11 cellular contexts compared by ENCODE assay signal in genomic region chr21:44618909-44619308, GRCh38. TPM values are rescaled to one million over a fixed set of nuclear protein-coding genes. Genes with fewer than 3 reads are reported as not detected.
DNase-seq lines count a peak whose midpoint lies in the region; ATAC-seq, FAIRE-seq and TF ChIP-seq lines count a peak whose summit lies in the region.
"Had no signal": no experiment of that assay in that cellular context is flagged by ENCODE, and none has a peak within 500 bp of the region (broad histone marks: within the 10 kb centered on the region; RNA-seq: fewer than 3 reads in every experiment).

No MANE protein-coding gene starts in this region.

- H3K9me3 ChIP-seq in right atrium auricular region (peaks cover 0 to 10% of the 10 kb centered on the region in 2 donors), spleen (peaks cover 5 to 44% (median 34%) of the 10 kb centered on the region in 8 donors)

- intact Hi-C loops in Right ventricle myocardium superior (cut with DNase I) (no loop called here), spleen (cut with DNase I; ENCODE audit: low total_unique reads) (no loop called here)

- peak; percentile 36 for DNase-seq in right atrium auricular region (ENCODE audit: low spot score)
- no peak for DNase-seq in Right ventricle myocardium superior
- DNase-seq in activated naive CD4-positive, alpha-beta T cell treated with Interleukin-2 at 50 U/mL for 16 hours = peak; percentile 60
- DNase-seq in spleen = peak; percentile 76
- DNase-seq in NCI-H524 treated with DMSO at 0.1 percent for 48 hours (lab: John Stamatoyannopoulos, UW) = no peak
- DNase-seq in RWPE1 (ENCODE audit: low spot score) = no peak
- DNase-seq in D721Med (ENCODE audit: insufficient read length, low spot score) = no peak

- H3K27me3 ChIP-seq in right atrium auricular region = no peaks in the 10 kb centered on the region
- peaks cover 0 to 24% (median 0%) of the 10 kb centered on the region in 7 donors for H3K27me3 ChIP-seq in spleen (replicated peaks in 1 of 7)

- H3K27ac ChIP-seq in right atrium auricular region = no peak overlapping the region
- H3K27ac ChIP-seq in spleen = peak overlapping the region; percentile 22 to 84 (median 64)
- H3K27ac ChIP-seq in RWPE1 = no peak overlapping the region

- ATAC-seq in Right ventricle myocardium superior (ENCODE audit: poor library complexity) = no peak
- no peak for ATAC-seq in GM18498 (IDR thresholded peaks at IDR 0.05; ENCODE audit: unreplicated experiment)
- ATAC-seq: GM12878 had no signal

- H3K36me3 ChIP-seq in right atrium auricular region = no peaks in the 10 kb centered on the region
- H3K36me3 ChIP-seq in spleen = no peaks in the 10 kb centered on the region

- no peak for FAIRE-seq in D721Med (lab: Jason Lieb, UNC)
- FAIRE-seq: endometrium, GM12878 had no signal

- no peak for TF ChIP-seq CTCF in right atrium auricular region (IDR thresholded peaks at IDR 0.05)
- no peak for TF ChIP-seq CTCF in spleen (IDR thresholded peaks at IDR 0.05 in 8 of 11, conservative IDR thresholded peaks at IDR 0.05 in 3 of 11)
- no peak for TF ChIP-seq CTCF in RWPE1 (conservative IDR thresholded peaks at IDR 0.05; ENCODE audit: low read depth)
- TF ChIP-seq CTCF in D721Med (IDR thresholded peaks at IDR 0.05; ENCODE audit: insufficient read depth, missing control alignments) = no peak

- CTCF ChIA-PET in RWPE1 (lab: Yijun Ruan, JAX) = interaction anchor here (1.0 kb wide), 1 partner anchor 174 kb away, joined by 4 read pairs; no protein-coding TSS in a partner anchor

- no peak for TF ChIP-seq POLR2A in spleen (IDR thresholded peaks at IDR 0.05)

- POLR2A ChIA-PET in RWPE1 (lab: Yijun Ruan, JAX; ENCODE audit: low non-redundant PET) = no interaction called here

- no peak overlapping the region for H3K4me3 ChIP-seq in right atrium auricular region
- peak overlapping the region in 1 of 8 donors; percentile 5 for H3K4me3 ChIP-seq in spleen
- H3K4me3 ChIP-seq: GM12878 had no signal

- H3K4me1 ChIP-seq in right atrium auricular region = no peaks in the 10 kb centered on the region
- peaks cover 0 to 18% (median 5%) of the 10 kb centered on the region in 6 donors for H3K4me1 ChIP-seq in spleen

- WGBS in spleen, 5 donors = 36 to 60% (median 46%) methylated on average over 3 of the region's 3 CpGs

RNA-seq across cellular contexts. Expression of gene KRTAP10-8, which starts 7.0 kb away (rescaled TPM):
- not detected for total RNA-seq in right atrium auricular region
- not detected for total RNA-seq in Right ventricle myocardium superior
- not detected for total RNA-seq in spleen
- not detected for polyA plus RNA-seq in spleen
- total RNA-seq: A673, GM12878 had no signal
- polyA plus RNA-seq: GM12878 had no signal

RNA-seq across cellular contexts. Expression of gene KRTAP10-9, which starts 8.0 kb away (rescaled TPM):
- total RNA-seq in right atrium auricular region (not detected), Right ventricle myocardium superior (not detected), spleen (not detected)
- not detected for polyA plus RNA-seq in spleen
- total RNA-seq: A673, GM12878 had no signal
- polyA plus RNA-seq: GM12878 had no signal

RNA-seq across cellular contexts. Expression of gene KRTAP10-10, which starts 18.2 kb away (rescaled TPM):
- total RNA-seq in right atrium auricular region (not detected), Right ventricle myocardium superior (not detected), spleen (not detected)
- not detected for polyA plus RNA-seq in spleen
- total RNA-seq: A673, GM12878 had no signal
- polyA plus RNA-seq: GM12878 had no signal

RNA-seq across cellular contexts. Expression of gene KRTAP10-7, which starts 18.5 kb away (rescaled TPM):
- total RNA-seq in right atrium auricular region = not detected
- total RNA-seq in Right ventricle myocardium superior = not detected
- total RNA-seq in spleen = not detected
- not detected for polyA plus RNA-seq in spleen
- total RNA-seq: A673, GM12878 had no signal
- polyA plus RNA-seq: GM12878 had no signal

RNA-seq across cellular contexts. Expression of gene KRTAP10-6, which starts 26.6 kb away (rescaled TPM):
- total RNA-seq in right atrium auricular region (not detected), Right ventricle myocardium superior (not detected), spleen (not detected)
- polyA plus RNA-seq in spleen = not detected
- total RNA-seq: GM12878 had no signal
- polyA plus RNA-seq: GM12878 had no signal

Comparison
In these comparisons a context has a peak if more than half of its experiments do, and no peak if none do; other contexts are left out.
1. DNase-seq: peak in right atrium auricular region (single experiment), activated naive CD4-positive, alpha-beta T cell treated with Interleukin-2 at 50 U/mL for 16 hours (single experiment) and spleen (single experiment); none in Right ventricle myocardium superior (single experiment), NCI-H524 treated with DMSO at 0.1 percent for 48 hours (single experiment), RWPE1 (single experiment) and D721Med (single experiment).
2. H3K27ac ChIP-seq: peak in spleen (8 of 8); none in right atrium auricular region (0 of 2) and RWPE1 (single experiment).